ENCODE assay signal across 8 cellular contexts in genomic region chr16:89701425-89702406, GRCh38. TPM values are rescaled to one million over a fixed set of nuclear protein-coding genes. Genes with fewer than 3 reads are reported as not detected.
A peak's percentile ranks its signal among the peaks of the same experiment; 100 is the strongest.
DNase-seq lines count a peak whose midpoint lies in the region; ATAC-seq and TF ChIP-seq lines count a peak whose summit lies in the region.

Gene SPATA2L, minus strand, starts transcription at chr16:89701705. Its CDS starts 473 bp downstream, at chr16:89701232.

- ATAC-seq in GM19023 (IDR thresholded peaks at IDR 0.05; ENCODE audit: unreplicated experiment) (peak; percentile 68), HG03175 (IDR thresholded peaks at IDR 0.05; ENCODE audit: unreplicated experiment) (peak; percentile 65)

- peaks cover 11% of the 10 kb centered on the region for H3K4me1 Mint-ChIP-seq in chondrocyte (ENCODE audit: low read depth)

- H3K27me3 Mint-ChIP-seq in chondrocyte (ENCODE audit: low read depth) = no peaks in the 10 kb centered on the region

- peak; percentile 81 to 89 for DNase-seq in AML-193 (lab: John Stamatoyannopoulos, UW)
- DNase-seq in NCI-H446 (lab: John Stamatoyannopoulos, UW) = peak; percentile 21 to 80
- DNase-seq in activated CD4-positive, CD25-positive, alpha-beta regulatory T cell treated with anti-CD3 and anti-CD28 coated beads, Interleukin-2, amount 50 U/mL, for 72 hours = peak; percentile 96
- no peak for DNase-seq in chondrocyte (ENCODE audit: low spot score)
- peak; percentile 88 for DNase-seq in kidney glomerular epithelial cell (lab: John Stamatoyannopoulos, UW)
- DNase-seq in stimulated activated CD4-positive, alpha-beta T cell treated with anti-CD3 and anti-CD28 coated beads, Interleukin-1b, Interleukin-23, amount 100 ng/mL, for 1 hour (ENCODE audit: low read depth in 2 of 2) = peak; percentile 95 to 99

- peak; percentile 52 for TF ChIP-seq CTCF in chondrocyte (IDR thresholded peaks at IDR 0.05)

- no peaks in the 10 kb centered on the region for H3K9me3 Mint-ChIP-seq in chondrocyte (ENCODE audit: low read depth)

- no peaks in the 10 kb centered on the region for H3K36me3 Mint-ChIP-seq in chondrocyte (ENCODE audit: low read depth)

- H3K4me3 Mint-ChIP-seq in chondrocyte (ENCODE audit: unreplicated experiment) = peak within 1 kb of the TSS; percentile 69

- H3K27ac Mint-ChIP-seq in chondrocyte (ENCODE audit: unreplicated experiment) = peak within 1 kb of the TSS; percentile 87

RNA-seq across cellular contexts. Expression of gene SPATA2L, which starts in this region (rescaled TPM):
- total RNA-seq in chondrocyte = 7.0 to 10.3 TPM (median 9.3 TPM) in 3 replicates
